Comparison of ENCODE assay signal across 1 cellular context in the genomic region with DNA sequence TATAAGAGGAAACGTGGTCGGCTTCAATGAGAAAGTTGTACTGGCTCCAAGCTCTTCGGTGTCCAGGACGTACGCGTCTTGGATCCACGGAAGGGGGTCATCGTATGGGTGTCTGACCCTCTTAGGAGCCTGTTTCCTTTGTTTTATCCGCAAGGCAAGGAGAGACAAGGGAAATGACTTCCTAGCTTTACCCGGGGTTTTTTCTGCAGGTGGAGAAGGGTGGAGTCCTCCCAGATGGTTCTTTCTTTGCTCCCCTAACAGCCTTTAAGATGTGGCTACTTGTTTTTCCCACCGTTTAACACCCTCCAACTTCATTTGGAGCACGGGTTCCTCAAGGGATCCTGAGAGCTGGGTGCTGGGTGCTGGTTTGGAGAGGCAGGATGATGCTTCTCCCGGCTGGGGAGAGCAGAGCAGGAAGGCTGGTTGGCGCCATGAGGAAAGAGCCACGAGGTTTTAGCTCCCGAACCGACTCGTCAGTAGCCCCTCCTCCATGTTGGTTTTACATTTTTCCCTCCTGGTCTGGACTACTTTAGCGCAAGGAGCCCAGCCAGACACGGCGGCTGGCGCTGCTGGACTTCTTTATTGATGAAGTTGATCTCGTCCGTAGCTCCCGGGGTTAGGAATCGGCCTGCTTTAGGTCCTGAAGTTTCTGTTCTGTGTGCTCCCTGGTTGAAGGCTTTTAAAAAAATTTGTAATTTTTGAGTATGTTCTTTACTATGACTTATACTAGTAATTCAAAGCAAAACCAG.
TF ChIP-seq lines count a peak whose summit lies in the region.

No MANE protein-coding gene starts in this region.

TF ChIP-seq in K562, 482 proteins besides CTCF, POLR2A, EP300 and RAD21 (continued from another document and continues in another):
- TF ChIP-seq, protein P1, sequence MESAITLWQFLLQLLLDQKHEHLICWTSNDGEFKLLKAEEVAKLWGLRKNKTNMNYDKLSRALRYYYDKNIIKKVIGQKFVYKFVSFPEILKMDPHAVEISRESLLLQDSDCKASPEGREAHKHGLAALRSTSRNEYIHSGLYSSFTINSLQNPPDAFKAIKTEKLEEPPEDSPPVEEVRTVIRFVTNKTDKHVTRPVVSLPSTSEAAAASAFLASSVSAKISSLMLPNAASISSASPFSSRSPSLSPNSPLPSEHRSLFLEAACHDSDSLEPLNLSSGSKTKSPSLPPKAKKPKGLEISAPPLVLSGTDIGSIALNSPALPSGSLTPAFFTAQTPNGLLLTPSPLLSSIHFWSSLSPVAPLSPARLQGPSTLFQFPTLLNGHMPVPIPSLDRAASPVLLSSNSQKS (CRISPR knock-in tag; IDR thresholded peaks at IDR 0.05): 0 out of 2 replicates have a peak, but pooled peaks have one; percentile 35
- TF ChIP-seq STAT5B (CRISPR knock-in tag; IDR thresholded peaks at IDR 0.05) (no peak), SMC3 (conservative IDR thresholded peaks at IDR 0.05; ENCODE audit: insufficient read depth, low read depth, low read length) (no peak), ZNF76 (CRISPR knock-in tag; IDR thresholded peaks at IDR 0.05; ENCODE audit: borderline replicate concordance) (0 out of 2 replicates have a peak, but pooled peaks have one; percentile 21), SIX5 (IDR thresholded peaks at IDR 0.05; ENCODE audit: borderline replicate concordance in 1 of 2, insufficient read depth in 1 of 2, low read depth in 1 of 2, low read length in 2 of 2) (no peak), MEF2D (tag; conservative IDR thresholded peaks at IDR 0.05; ENCODE audit: low read depth) (0 out of 2 replicates have a peak, but pooled peaks have one; percentile 44), POLR3G (IDR thresholded peaks at IDR 0.05; ENCODE audit: extremely low read depth, insufficient read length, insufficient replicate concordance) (no peak), NONO (IDR thresholded peaks at IDR 0.05; ENCODE audit: low read depth in 2 of 2, low read length in 1 of 2) (0 out of 4 replicates have a peak, but pooled peaks of 1 of the 2 experiments have one; percentile 31), ZNF140 (CRISPR knock-in tag; IDR thresholded peaks at IDR 0.05) (no peak), FOXK2 (conservative IDR thresholded peaks at IDR 0.05 in 1 of 2, IDR thresholded peaks at IDR 0.05 in 1 of 2; ENCODE audit: low read depth in 2 of 2) (no peak; a peak in 1 of 4 replicates), NFIC (IDR thresholded peaks at IDR 0.05) (no peak), EP400 (IDR thresholded peaks at IDR 0.05) (peak; percentile 95), SREBF2 (CRISPR knock-in tag; IDR thresholded peaks at IDR 0.05) (no peak), MCM2 (IDR thresholded peaks at IDR 0.05; ENCODE audit: low read depth) (no peak), SLC30A9 (CRISPR knock-in tag; IDR thresholded peaks at IDR 0.05) (no peak), YBX1 (IDR thresholded peaks at IDR 0.05) (no peak), POLR2H (tag; IDR thresholded peaks at IDR 0.05; ENCODE audit: low read depth) (peak; percentile 64; the same call in 1 of the 2 replicates), SP1 (CRISPR knock-in tag; IDR thresholded peaks at IDR 0.05) (peak; percentile 54; the same call in 1 of the 2 replicates), ILK (tag; IDR thresholded peaks at IDR 0.05; ENCODE audit: borderline replicate concordance, low read depth) (no peak), OTX1 (CRISPR knock-in tag; IDR thresholded peaks at IDR 0.05) (peak; percentile 85), CTBP1 (IDR thresholded peaks at IDR 0.05; ENCODE audit: borderline replicate concordance) (0 out of 2 replicates have a peak, but pooled peaks have one; percentile 17), ZNF175 (CRISPR knock-in tag; IDR thresholded peaks at IDR 0.05; ENCODE audit: low read depth) (peak; percentile 58; the same call in 1 of the 2 replicates), KAT2B (IDR thresholded peaks at IDR 0.05; ENCODE audit: low read depth, low read length) (no peak), ZBTB7A (IDR thresholded peaks at IDR 0.05; ENCODE audit: borderline replicate concordance, control insufficient read depth, low read depth, low read length) (peak; percentile 41; the same call in 1 of the 2 replicates), ATF1 (CRISPR knock-in tag; IDR thresholded peaks at IDR 0.05) (no peak), ATF1 (tag; IDR thresholded peaks at IDR 0.05) (peak; percentile 15; the same call in 1 of the 2 replicates), NCOA4 (IDR thresholded peaks at IDR 0.05; ENCODE audit: partially characterized antibody) (no peak), NRF1 (conservative IDR thresholded peaks at IDR 0.05 in 1 of 2, IDR thresholded peaks at IDR 0.05 in 1 of 2) (peak in 1 of 2 experiments; percentile 14; a peak in 2 of 4 replicates), LCOR (CRISPR knock-in tag; IDR thresholded peaks at IDR 0.05) (peak; percentile 86; the same call in 1 of the 2 replicates), ZNF668 (CRISPR knock-in tag; IDR thresholded peaks at IDR 0.05) (no peak), TCF7L2 (IDR thresholded peaks at IDR 0.05; ENCODE audit: low read depth, low read length) (no peak), ZNF589 (CRISPR knock-in tag; IDR thresholded peaks at IDR 0.05; ENCODE audit: low read depth) (peak; percentile 34; the same call in 1 of the 2 replicates), FOSL1 (tag; conservative IDR thresholded peaks at IDR 0.05) (no peak), ZNF445 (CRISPR knock-in tag; IDR thresholded peaks at IDR 0.05; ENCODE audit: low read depth) (0 out of 2 replicates have a peak, but pooled peaks have one; percentile 34), ZBTB17 (CRISPR knock-in tag; IDR thresholded peaks at IDR 0.05) (peak; percentile 68; the same call in 1 of the 2 replicates), JUN (IDR thresholded peaks at IDR 0.05; ENCODE audit: borderline replicate concordance, low read depth, low read length) (0 out of 2 replicates have a peak, but pooled peaks have one; percentile 20), JUN (CRISPR knock-in tag; IDR thresholded peaks at IDR 0.05; ENCODE audit: borderline replicate concordance) (no peak; the same call in 1 of the 2 replicates), GATAD2A (IDR thresholded peaks at IDR 0.05) (no peak), CREB1 (IDR thresholded peaks at IDR 0.05) (no peak), CREB1 (CRISPR knock-in tag; IDR thresholded peaks at IDR 0.05) (0 out of 2 replicates have a peak, but pooled peaks have one; percentile 11), ZNF551 (CRISPR knock-in tag; IDR thresholded peaks at IDR 0.05) (no peak), CBX5 (IDR thresholded peaks at IDR 0.05; ENCODE audit: borderline replicate concordance, low read depth) (no peak), SMAD1 (IDR thresholded peaks at IDR 0.05; ENCODE audit: low read depth, low read length, partially characterized antibody) (peak; percentile 45), SMARCC2 (IDR thresholded peaks at IDR 0.05; ENCODE audit: low read depth) (no peak; the same call in 1 of the 2 replicates), TEAD4 (IDR thresholded peaks at IDR 0.05; ENCODE audit: low read length) (0 out of 2 replicates have a peak, but pooled peaks have one; percentile 6), TEAD4 (CRISPR knock-in tag; IDR thresholded peaks at IDR 0.05; ENCODE audit: borderline replicate concordance) (no peak), ZNF24 (IDR thresholded peaks at IDR 0.05) (peak; percentile 30; the same call in 1 of the 2 replicates)
- TF ChIP-seq, protein P2, sequence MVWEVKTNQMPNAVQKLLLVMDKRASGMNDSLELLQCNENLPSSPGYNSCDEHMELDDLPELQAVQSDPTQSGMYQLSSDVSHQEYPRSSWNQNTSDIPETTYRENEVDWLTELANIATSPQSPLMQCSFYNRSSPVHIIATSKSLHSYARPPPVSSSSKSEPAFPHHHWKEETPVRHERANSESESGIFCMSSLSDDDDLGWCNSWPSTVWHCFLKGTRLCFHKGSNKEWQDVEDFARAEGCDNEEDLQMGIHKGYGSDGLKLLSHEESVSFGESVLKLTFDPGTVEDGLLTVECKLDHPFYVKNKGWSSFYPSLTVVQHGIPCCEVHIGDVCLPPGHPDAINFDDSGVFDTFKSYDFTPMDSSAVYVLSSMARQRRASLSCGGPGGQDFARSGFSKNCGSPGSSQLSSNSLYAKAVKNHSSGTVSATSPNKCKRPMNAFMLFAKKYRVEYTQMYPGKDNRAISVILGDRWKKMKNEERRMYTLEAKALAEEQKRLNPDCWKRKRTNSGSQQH (CRISPR knock-in tag; IDR thresholded peaks at IDR 0.05): 0 out of 2 replicates have a peak, but pooled peaks have one; percentile 51
- TF ChIP-seq, protein P3, sequence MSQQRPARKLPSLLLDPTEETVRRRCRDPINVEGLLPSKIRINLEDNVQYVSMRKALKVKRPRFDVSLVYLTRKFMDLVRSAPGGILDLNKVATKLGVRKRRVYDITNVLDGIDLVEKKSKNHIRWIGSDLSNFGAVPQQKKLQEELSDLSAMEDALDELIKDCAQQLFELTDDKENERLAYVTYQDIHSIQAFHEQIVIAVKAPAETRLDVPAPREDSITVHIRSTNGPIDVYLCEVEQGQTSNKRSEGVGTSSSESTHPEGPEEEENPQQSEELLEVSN (IDR thresholded peaks at IDR 0.05; ENCODE audit: borderline replicate concordance in 1 of 2, extremely low read depth in 1 of 2, insufficient read depth in 1 of 2, insufficient read length in 1 of 2, low read depth in 1 of 2, low read length in 1 of 2, poor library complexity in 1 of 2, severe bottlenecking in 1 of 2): peak; percentile 77 to 91
- TF ChIP-seq, protein P4, sequence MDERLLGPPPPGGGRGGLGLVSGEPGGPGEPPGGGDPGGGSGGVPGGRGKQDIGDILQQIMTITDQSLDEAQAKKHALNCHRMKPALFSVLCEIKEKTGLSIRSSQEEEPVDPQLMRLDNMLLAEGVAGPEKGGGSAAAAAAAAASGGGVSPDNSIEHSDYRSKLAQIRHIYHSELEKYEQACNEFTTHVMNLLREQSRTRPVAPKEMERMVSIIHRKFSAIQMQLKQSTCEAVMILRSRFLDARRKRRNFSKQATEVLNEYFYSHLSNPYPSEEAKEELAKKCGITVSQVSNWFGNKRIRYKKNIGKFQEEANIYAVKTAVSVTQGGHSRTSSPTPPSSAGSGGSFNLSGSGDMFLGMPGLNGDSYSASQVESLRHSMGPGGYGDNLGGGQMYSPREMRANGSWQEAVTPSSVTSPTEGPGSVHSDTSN (CRISPR knock-in tag; IDR thresholded peaks at IDR 0.05; ENCODE audit: low read depth): no peak
- TF ChIP-seq, protein P4 (tag; conservative IDR thresholded peaks at IDR 0.05; ENCODE audit: low read depth): no peak
- TF ChIP-seq, protein P5, sequence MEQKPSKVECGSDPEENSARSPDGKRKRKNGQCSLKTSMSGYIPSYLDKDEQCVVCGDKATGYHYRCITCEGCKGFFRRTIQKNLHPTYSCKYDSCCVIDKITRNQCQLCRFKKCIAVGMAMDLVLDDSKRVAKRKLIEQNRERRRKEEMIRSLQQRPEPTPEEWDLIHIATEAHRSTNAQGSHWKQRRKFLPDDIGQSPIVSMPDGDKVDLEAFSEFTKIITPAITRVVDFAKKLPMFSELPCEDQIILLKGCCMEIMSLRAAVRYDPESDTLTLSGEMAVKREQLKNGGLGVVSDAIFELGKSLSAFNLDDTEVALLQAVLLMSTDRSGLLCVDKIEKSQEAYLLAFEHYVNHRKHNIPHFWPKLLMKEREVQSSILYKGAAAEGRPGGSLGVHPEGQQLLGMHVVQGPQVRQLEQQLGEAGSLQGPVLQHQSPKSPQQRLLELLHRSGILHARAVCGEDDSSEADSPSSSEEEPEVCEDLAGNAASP (IDR thresholded peaks at IDR 0.05): no peak
- TF ChIP-seq, protein P6, sequence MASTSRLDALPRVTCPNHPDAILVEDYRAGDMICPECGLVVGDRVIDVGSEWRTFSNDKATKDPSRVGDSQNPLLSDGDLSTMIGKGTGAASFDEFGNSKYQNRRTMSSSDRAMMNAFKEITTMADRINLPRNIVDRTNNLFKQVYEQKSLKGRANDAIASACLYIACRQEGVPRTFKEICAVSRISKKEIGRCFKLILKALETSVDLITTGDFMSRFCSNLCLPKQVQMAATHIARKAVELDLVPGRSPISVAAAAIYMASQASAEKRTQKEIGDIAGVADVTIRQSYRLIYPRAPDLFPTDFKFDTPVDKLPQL (IDR thresholded peaks at IDR 0.05; ENCODE audit: extremely low read depth, insufficient read length): no peak
- TF ChIP-seq, protein P7, sequence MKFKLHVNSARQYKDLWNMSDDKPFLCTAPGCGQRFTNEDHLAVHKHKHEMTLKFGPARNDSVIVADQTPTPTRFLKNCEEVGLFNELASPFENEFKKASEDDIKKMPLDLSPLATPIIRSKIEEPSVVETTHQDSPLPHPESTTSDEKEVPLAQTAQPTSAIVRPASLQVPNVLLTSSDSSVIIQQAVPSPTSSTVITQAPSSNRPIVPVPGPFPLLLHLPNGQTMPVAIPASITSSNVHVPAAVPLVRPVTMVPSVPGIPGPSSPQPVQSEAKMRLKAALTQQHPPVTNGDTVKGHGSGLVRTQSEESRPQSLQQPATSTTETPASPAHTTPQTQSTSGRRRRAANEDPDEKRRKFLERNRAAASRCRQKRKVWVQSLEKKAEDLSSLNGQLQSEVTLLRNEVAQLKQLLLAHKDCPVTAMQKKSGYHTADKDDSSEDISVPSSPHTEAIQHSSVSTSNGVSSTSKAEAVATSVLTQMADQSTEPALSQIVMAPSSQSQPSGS (CRISPR knock-in tag; IDR thresholded peaks at IDR 0.05): no peak
